ENCODE assay signal across 8 cellular contexts in the genomic region with DNA sequence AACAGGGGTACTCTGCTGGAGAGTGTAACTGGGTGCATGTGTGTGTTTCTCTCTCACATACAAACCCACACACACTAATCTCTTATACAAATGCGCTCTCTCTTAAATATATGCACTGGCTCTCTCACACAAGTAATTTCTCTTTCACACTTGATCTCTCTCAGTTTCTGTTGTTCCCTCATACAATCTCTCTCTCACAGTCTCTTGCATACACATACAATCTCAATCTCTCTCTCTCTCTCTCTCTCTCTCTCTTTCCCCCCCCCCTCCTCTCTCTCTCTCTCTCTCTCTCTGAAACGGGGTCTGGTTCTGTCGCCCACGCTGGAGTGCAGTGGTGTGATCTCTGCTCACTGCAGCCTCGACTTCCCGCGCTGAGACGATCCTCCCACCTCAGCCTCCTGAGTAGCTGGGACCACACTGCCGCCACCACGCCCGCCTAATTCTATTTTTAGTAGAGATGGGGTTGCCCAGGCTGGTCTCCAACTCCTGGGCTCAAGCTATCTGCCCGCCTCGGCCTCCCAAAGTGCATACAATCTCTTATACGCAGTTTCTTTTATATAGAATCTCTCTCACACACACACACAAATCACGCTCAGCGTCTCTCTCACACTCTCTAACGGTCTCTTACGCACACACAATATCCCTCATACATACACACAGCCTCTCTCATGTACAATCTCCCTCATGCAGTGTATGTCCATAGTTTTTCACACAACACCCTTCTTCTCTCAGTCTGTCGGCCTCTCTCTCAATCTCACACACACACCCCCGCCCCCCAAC. TPM values are rescaled to one million over a fixed set of nuclear protein-coding genes. Genes with fewer than 3 reads are reported as not detected.
DNase-seq lines count a peak whose midpoint lies in the region; ATAC-seq and TF ChIP-seq lines count a peak whose summit lies in the region.

No MANE protein-coding gene starts in this region.

- no peaks in the 10 kb centered on the region for H3K27me3 Mint-ChIP-seq in activated naive CD4-positive, alpha-beta T cell treated with anti-CD3 and anti-CD28 coated beads, Interleukin-2, amount 50 U/mL, for 24 hours
- peaks cover 50% of the 10 kb centered on the region for H3K27me3 Mint-ChIP-seq in brain

- H3K27ac ChIP-seq in vagina, result peak overlapping the region; percentile 81

- no peak for TF ChIP-seq POLR2A in vagina (IDR thresholded peaks at IDR 0.05)

- no peak for DNase-seq in activated naive CD4-positive, alpha-beta T cell treated with anti-CD3 and anti-CD28 coated beads, Interleukin-2, amount 50 U/mL, for 16 hours
- DNase-seq in mucosa of descending colon, result peak in 2 of 3 donors; percentile 42 to 49
- DNase-seq in vagina (ENCODE audit: extremely low spot score in 2 of 2), result no peak
- DNase-seq in effector CD4-positive, alpha-beta T cell, result no peak
- no peak for DNase-seq in NCI-H2196 treated with DMSO at 0.1 percent for 48 hours (lab: John Stamatoyannopoulos, UW; ENCODE audit: unreplicated experiment)
- DNase-seq in DMS153 treated with DMSO at 0.1 percent for 48 hours (lab: John Stamatoyannopoulos, UW; ENCODE audit: unreplicated experiment), result no peak

- H3K4me1 Mint-ChIP-seq in activated naive CD4-positive, alpha-beta T cell treated with anti-CD3 and anti-CD28 coated beads, Interleukin-2, amount 50 U/mL, for 24 hours, result peaks cover 36% of the 10 kb centered on the region
- H3K4me1 Mint-ChIP-seq in brain, result peaks cover 35% of the 10 kb centered on the region

- no peaks in the 10 kb centered on the region for H3K36me3 ChIP-seq in mucosa of descending colon (ENCODE audit: low read depth)
- no peaks in the 10 kb centered on the region for H3K36me3 ChIP-seq in vagina

- no peaks in the 10 kb centered on the region for H3K9me3 Mint-ChIP-seq in activated naive CD4-positive, alpha-beta T cell treated with anti-CD3 and anti-CD28 coated beads, Interleukin-2, amount 50 U/mL, for 24 hours
- H3K9me3 Mint-ChIP-seq in brain, result no peaks in the 10 kb centered on the region

- ATAC-seq in mucosa of descending colon, result no peak

- H3K4me3 Mint-ChIP-seq in activated naive CD4-positive, alpha-beta T cell treated with anti-CD3 and anti-CD28 coated beads, Interleukin-2, amount 50 U/mL, for 24 hours, result peak overlapping the region; percentile 73
- peak overlapping the region; percentile 71 to 82 (median 78) for H3K4me3 Mint-ChIP-seq in brain

- peak overlapping the region; percentile 64 for H3K27ac Mint-ChIP-seq in activated naive CD4-positive, alpha-beta T cell treated with anti-CD3 and anti-CD28 coated beads, Interleukin-2, amount 50 U/mL, for 24 hours
- H3K27ac Mint-ChIP-seq in brain, result peak overlapping the region in 3 of 5 experiments; percentile 2 to 56 (median 7)

- H3K4me3 ChIP-seq in mucosa of descending colon (no peak overlapping the region), vagina (peak overlapping the region; percentile 89 to 94)

- intact Hi-C loops in mucosa of descending colon (cut with DNase I, micrococcal nuclease) (no loop called here), vagina (cut with DNase I) (no loop called here)

- TF ChIP-seq CTCF in brain (conservative IDR thresholded peaks at IDR 0.05) (no peak), mucosa of descending colon (IDR thresholded peaks at IDR 0.05) (no peak), vagina (IDR thresholded peaks at IDR 0.05) (no peak)

- peaks cover 5% of the 10 kb centered on the region for H3K4me1 ChIP-seq in mucosa of descending colon (ENCODE audit: low read depth)
- peaks cover 8% of the 10 kb centered on the region for H3K4me1 ChIP-seq in vagina

- H3K9me3 ChIP-seq in mucosa of descending colon (no peaks in the 10 kb centered on the region), vagina (no peaks in the 10 kb centered on the region)

- H3K36me3 Mint-ChIP-seq in activated naive CD4-positive, alpha-beta T cell treated with anti-CD3 and anti-CD28 coated beads, Interleukin-2, amount 50 U/mL, for 24 hours, result peaks cover 7% of the 10 kb centered on the region
- no peaks in the 10 kb centered on the region for H3K36me3 Mint-ChIP-seq in brain

- H3K27me3 ChIP-seq in vagina, result no peaks in the 10 kb centered on the region

RNA-seq across cellular contexts. Expression of a gene that starts 0.5 kb away (rescaled TPM):
- polyA plus RNA-seq in brain (ENCODE audit: insufficient read depth, low read depth, low replicate concordance), result 0.42 TPM
- 1 to 10 TPM in 2 of 3 donors, under 1 TPM in 1; 0.75 to 2.1 (median 1.8) TPM for total RNA-seq in mucosa of descending colon
- total RNA-seq in vagina, result 3.4 TPM

Comparison
In these comparisons a context has a peak if more than half of its experiments do, and no peak if none do; other contexts are left out.
1. DNase-seq: peak in mucosa of descending colon (2 of 3); none in activated naive CD4-positive, alpha-beta T cell treated with anti-CD3 and anti-CD28 coated beads, Interleukin-2, amount 50 U/mL, for 16 hours (single experiment), vagina (0 of 2), effector CD4-positive, alpha-beta T cell (single experiment), NCI-H2196 treated with DMSO at 0.1 percent for 48 hours (single experiment) and DMS153 treated with DMSO at 0.1 percent for 48 hours (single experiment).